Comparison of ENCODE assay signal across 1 cellular context in genomic region chr7:102592477-102593017, GRCh38.
TF ChIP-seq lines count a peak whose summit lies in the region.

No MANE protein-coding gene starts in this region.

TF ChIP-seq in K562, 482 proteins besides CTCF, POLR2A, EP300 and RAD21:
- TF ChIP-seq, protein P1, sequence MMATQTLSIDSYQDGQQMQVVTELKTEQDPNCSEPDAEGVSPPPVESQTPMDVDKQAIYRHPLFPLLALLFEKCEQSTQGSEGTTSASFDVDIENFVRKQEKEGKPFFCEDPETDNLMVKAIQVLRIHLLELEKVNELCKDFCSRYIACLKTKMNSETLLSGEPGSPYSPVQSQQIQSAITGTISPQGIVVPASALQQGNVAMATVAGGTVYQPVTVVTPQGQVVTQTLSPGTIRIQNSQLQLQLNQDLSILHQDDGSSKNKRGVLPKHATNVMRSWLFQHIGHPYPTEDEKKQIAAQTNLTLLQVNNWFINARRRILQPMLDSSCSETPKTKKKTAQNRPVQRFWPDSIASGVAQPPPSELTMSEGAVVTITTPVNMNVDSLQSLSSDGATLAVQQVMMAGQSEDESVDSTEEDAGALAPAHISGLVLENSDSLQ (IDR thresholded peaks at IDR 0.05): peak; percentile 38; the same call in 1 of the 2 replicates
